In the genomic region with DNA sequence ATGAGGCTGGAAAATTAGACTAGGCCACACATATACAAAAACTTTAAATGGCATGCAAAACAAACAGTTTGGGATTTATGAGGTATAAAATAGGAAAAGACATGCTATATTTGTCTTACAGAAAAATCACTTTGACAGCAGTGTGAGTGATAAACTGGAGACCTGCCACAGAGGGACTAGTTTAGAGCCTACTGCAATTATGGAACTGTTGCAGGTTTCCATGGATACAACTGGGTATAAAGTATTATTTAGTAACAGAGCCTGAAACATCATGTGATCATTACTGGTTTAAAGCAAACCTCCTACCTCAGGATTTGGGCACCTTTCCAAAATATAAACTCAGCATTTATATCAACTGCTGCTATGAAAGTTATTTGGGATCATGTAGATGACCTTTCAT, we compare ENCODE assay signal across 26 cellular contexts.
"Had no signal": no experiment of that assay in that cellular context is flagged by ENCODE, and none has a peak within 500 bp of the region (broad histone marks: within the 10 kb centered on the region; RNA-seq: fewer than 3 reads in every experiment).

No MANE protein-coding gene starts in this region.

- H3K27ac ChIP-seq: epithelial cell of prostate, gastroesophageal sphincter, lower lobe of right lung, neural progenitor cell, right atrium auricular region, spleen, testis, uterus had no signal

- H3K27me3 ChIP-seq: gastroesophageal sphincter, neural progenitor cell, right atrium auricular region, spleen, testis, uterus had no signal

- H3K36me3 ChIP-seq: gastroesophageal sphincter, lower lobe of right lung, neural progenitor cell, right atrium auricular region, spleen, uterus had no signal

- ATAC-seq: activated CD4-positive, alpha-beta T cell treated with anti-CD3 and anti-CD28 coated beads for 36 hours; activated T-cell treated with anti-CD3 and anti-CD28 coated beads, Interleukin-2, amount 50 U/mL, for 4 hours; gastroesophageal sphincter; lower lobe of right lung had no signal

- DNase-seq: activated B cell treated with CpG ODN at 0.5 μM for 24 hours; activated CD4-positive, alpha-beta T cell treated with anti-CD3 and anti-CD28 coated beads for 36 hours; activated CD4-positive, alpha-beta T cell treated with anti-CD3 and anti-CD28 coated beads, Interleukin-2, amount 50 U/mL, for 4 hours; activated CD8-positive, alpha-beta memory T cell treated with anti-CD3 and anti-CD28 coated beads for 24 hours; activated CD8-positive, alpha-beta memory T cell treated with anti-CD3 and anti-CD28 coated beads, Interleukin-2, amount 50 U/mL, for 4 hours; activated naive CD4-positive, alpha-beta T cell treated with Interleukin-2 at 50 U/mL for 16 hours; activated naive CD8-positive, alpha-beta T cell treated with anti-CD3 and anti-CD28 coated beads for 36 hours; activated T-cell treated with anti-CD3 and anti-CD28 coated beads, Interleukin-2, amount 50 U/mL, for 4 hours; cerebellar nuclear complex; cortex of kidney; endodermal cell; islet precursor cell; lower lobe of right lung; mesendoderm; naive B cell; spleen; stimulated activated CD4-positive, alpha-beta T cell treated with anti-CD3 and anti-CD28 coated beads, Interleukin-4, amount 100 ng/mL, for 1 hour; stimulated activated naive CD4-positive, alpha-beta T cell; T1000; testis; trophoblast cell; uterus had no signal

- H3K9me3 ChIP-seq: gastroesophageal sphincter, lower lobe of right lung, right atrium auricular region, testis, uterus had no signal

- H3K4me3 ChIP-seq: gastroesophageal sphincter, lower lobe of right lung, neural progenitor cell, right atrium auricular region, spleen, testis, uterus had no signal

- H3K4me1 ChIP-seq: gastroesophageal sphincter, lower lobe of right lung, right atrium auricular region, spleen, testis, uterus had no signal
